1 cellular context compared by ENCODE assay signal in genomic region chr4:167183036-167183435, GRCh38.
TF ChIP-seq lines count a peak whose summit lies in the region.

No MANE protein-coding gene starts in this region.

TF ChIP-seq in H1, 55 proteins besides CTCF, POLR2A, EP300 and RAD21 (continued from another document):
- no peak for TF ChIP-seq E2F6 (IDR thresholded peaks at IDR 0.05)
